In genomic region chr2:186848873-186849578, GRCh38 we compare ENCODE assay signal across 8 cellular contexts. TPM values are rescaled to one million over a fixed set of nuclear protein-coding genes. Genes with fewer than 3 reads are reported as not detected.
DNase-seq lines count a peak whose midpoint lies in the region; ATAC-seq, FAIRE-seq and TF ChIP-seq lines count a peak whose summit lies in the region.

TSS of gene ZSWIM2 (minus strand) at chr2:186849170. CDS start at chr2:186849130, 40 bp downstream.

- ATAC-seq in A549, result peak; percentile 66 to 72
- peak; percentile 81 for ATAC-seq in GM18907 (IDR thresholded peaks at IDR 0.05; ENCODE audit: unreplicated experiment)
- ATAC-seq in HG03460 (IDR thresholded peaks at IDR 0.05; ENCODE audit: unreplicated experiment), result peak; percentile 71
- ATAC-seq in GM12878, result peak; percentile 86
- no peak for ATAC-seq in GM21528 (IDR thresholded peaks at IDR 0.05; ENCODE audit: low FRiP score, unreplicated experiment)

- H3K4me2 ChIP-seq in A549 (peak within 1 kb of the TSS; percentile 55), GM12878 (ENCODE audit: control insufficient read depth, insufficient read depth) (peak within 1 kb of the TSS; percentile 90; the same call in 1 of the 2 replicates)

- TF ChIP-seq EP300 in A549 (IDR thresholded peaks at IDR 0.05) (no peak), GM12878 (IDR thresholded peaks at IDR 0.05; ENCODE audit: borderline replicate concordance in 1 of 2, control insufficient read depth in 1 of 2, low read depth in 2 of 2, low read length in 2 of 2) (no peak)

- POLR2A ChIA-PET in A549 (lab: Yijun Ruan, JAX), result no interaction called here
- POLR2A ChIA-PET in GM12878 (lab: Charles Lee), result interaction anchor here (0.6 kb wide), 1 partner anchor 16 kb away, joined by 3 read pairs; no protein-coding TSS in a partner anchor

- RAD21 ChIA-PET in GM12878 (lab: Charles Lee; ENCODE audit: unreplicated experiment), result no interaction called here

- no peak within 1 kb of the TSS for H3K9ac ChIP-seq in GM12878 (ENCODE audit: control insufficient read depth, insufficient read depth, low read length)

- 54% methylated on average over 39 of the region's 39 CpGs for WGBS in A549 (ENCODE audit: missing lambda C conversion rate)
- 17% methylated on average over 37 of the region's 39 CpGs for WGBS in GM12878 (ENCODE audit: insufficient coverage, insufficient replicate concordance, low lambda C conversion rate, missing lambda C conversion rate)

- H3K9me3 Mint-ChIP-seq in progenitor cell of endocrine pancreas (ENCODE audit: low read depth), result no peaks in the 10 kb centered on the region

- in situ Hi-C loops in GM12878 (cut with MboI), result no loop called here

- H3K27me3 Mint-ChIP-seq in progenitor cell of endocrine pancreas, result peaks cover 16% of the 10 kb centered on the region

- TF ChIP-seq CTCF in A549 (IDR thresholded peaks at IDR 0.05) (no peak), GM12878 (IDR thresholded peaks at IDR 0.05 in 2 of 3, conservative IDR thresholded peaks at IDR 0.05 in 1 of 3; ENCODE audit: control insufficient read depth in 2 of 3, extremely low read depth in 1 of 3, insufficient read depth in 1 of 3, low read depth in 3 of 3, low read length in 3 of 3) (no peak), progenitor cell of endocrine pancreas (IDR thresholded peaks at IDR 0.05; ENCODE audit: unreplicated experiment) (no peak)

- TF ChIP-seq POLR2A in A549 (IDR thresholded peaks at IDR 0.05; ENCODE audit: low read length) (no peak), GM12878 (IDR thresholded peaks at IDR 0.05; ENCODE audit: low read depth, low read length) (no peak)

- no TSS peak for BruUV-seq in GM12878 (replicated peaks; lab: Mats Ljungman, UMichigan)

- no peak for TF ChIP-seq RAD21 in A549 (conservative IDR thresholded peaks at IDR 0.05 in 1 of 2, IDR thresholded peaks at IDR 0.05 in 1 of 2)
- no peak for TF ChIP-seq RAD21 in GM12878 (IDR thresholded peaks at IDR 0.05; ENCODE audit: insufficient read depth, low read depth, low read length)

- H3K79me2 ChIP-seq in GM12878 (ENCODE audit: control insufficient read depth, insufficient read depth, low read length), result no peaks in the 10 kb centered on the region

- SMC1A ChIA-PET in GM12878 (lab: Charles Lee; ENCODE audit: uncharacterized antibody, unreplicated experiment), result interaction anchor here (1.6 kb wide), 1 partner anchor 15 kb away, joined by 3 read pairs; no protein-coding TSS in a partner anchor

- FAIRE-seq in A549 (lab: Jason Lieb, UNC), result no peak
- no peak for FAIRE-seq in GM12878 (lab: Jason Lieb, UNC)

- no peaks in the 10 kb centered on the region for H3K36me3 ChIP-seq in GM12878 (ENCODE audit: control insufficient read depth in 2 of 2, insufficient read depth in 2 of 2, low read length in 1 of 2)

- peak in 1 of 2 experiments; percentile 12 for DNase-seq in A549 (ENCODE audit: low read depth in 1 of 2, low spot score in 1 of 2)
- DNase-seq in NCI-H82 treated with DMSO at 0.1 percent for 48 hours (lab: John Stamatoyannopoulos, UW; ENCODE audit: unreplicated experiment), result peak; percentile 29
- DNase-seq in GM12878 (ENCODE audit: low read depth, low spot score), result no peak
- peak; percentile 82 for DNase-seq in iPS DF 19.7 (ENCODE audit: low read depth, low spot score)
- DNase-seq in progenitor cell of endocrine pancreas (ENCODE audit: low spot score, unreplicated experiment), result peak; percentile 36

- CTCF ChIA-PET in A549 (lab: Yijun Ruan, JAX), result interaction anchor here (0.8 kb wide), 1 partner anchor 14 kb away, joined by 3 read pairs; no protein-coding TSS in a partner anchor
- CTCF ChIA-PET in GM12878 (lab: Yijun Ruan, JAX), result interaction anchor here (1.0 to 1.5 kb wide), 3 partner anchors 14 to 206 kb away, joined by 3 to 6 read pairs (median 3); no protein-coding TSS in a partner anchor

- H3K27me3 ChIP-seq in GM12878 (replicated peaks in 1 of 2; ENCODE audit: control insufficient read depth in 2 of 2, insufficient read depth in 2 of 2, low read length in 1 of 2), result peaks cover 0 to 6% of the 10 kb centered on the region in 2 experiments; a peak in 3 of 4 replicates

- peak within 1 kb of the TSS; percentile 78 for H3K4me3 Mint-ChIP-seq in progenitor cell of endocrine pancreas (ENCODE audit: low read depth)

- H3K4me1 Mint-ChIP-seq in progenitor cell of endocrine pancreas (ENCODE audit: low read depth), result peaks cover 4% of the 10 kb centered on the region

- no peaks in the 10 kb centered on the region for H3K36me3 Mint-ChIP-seq in progenitor cell of endocrine pancreas (ENCODE audit: insufficient read depth)

- H3K27ac Mint-ChIP-seq in progenitor cell of endocrine pancreas, result no peak within 1 kb of the TSS

- intact Hi-C loops in GM12878 (cut with micrococcal nuclease; ENCODE audit: unreplicated experiment), result no loop called here

- H2AFZ ChIP-seq in GM12878 (ENCODE audit: control insufficient read depth, low read depth, low read length), result peak within 1 kb of the TSS; percentile 58

- H3K4me1 ChIP-seq in A549 (0 out of 3 replicates have a peak, but pooled peaks cover 6% of the 10 kb centered on the region), GM12878 (ENCODE audit: control insufficient read depth, insufficient read depth, low read length) (no peaks in the 10 kb centered on the region; the same call in 1 of the 2 replicates)

- H3K9me3 ChIP-seq in A549 (no peaks in the 10 kb centered on the region), GM12878 (replicated peaks; ENCODE audit: control insufficient read depth, insufficient read depth, low read length) (no peaks in the 10 kb centered on the region)

- H3K27ac ChIP-seq in A549, result no peak within 1 kb of the TSS
- no peak within 1 kb of the TSS for H3K27ac ChIP-seq in GM12878 (ENCODE audit: control insufficient read depth, insufficient read depth)

- no peaks in the 10 kb centered on the region for H4K20me1 ChIP-seq in GM12878 (ENCODE audit: control insufficient read depth, insufficient read depth)

- H3K4me3 ChIP-seq in A549 (0 out of 3 replicates have a peak within 1 kb of the TSS, but pooled peaks have one; percentile 16), GM12878 (peak within 1 kb of the TSS; percentile 22; the same call in 1 of the 2 replicates)

TF ChIP-seq in A549, 52 proteins besides CTCF, POLR2A, EP300 and RAD21:
- TF ChIP-seq MAFK (IDR thresholded peaks at IDR 0.05; ENCODE audit: partially characterized antibody), result no peak
- TF ChIP-seq BHLHE40 (IDR thresholded peaks at IDR 0.05; ENCODE audit: low read depth, low read length), result no peak
- TF ChIP-seq ELK1 (IDR thresholded peaks at IDR 0.05; ENCODE audit: low read depth, low read length), result no peak

TF ChIP-seq in GM12878, 131 proteins besides CTCF, POLR2A, EP300 and RAD21 (continues in another document):
- TF ChIP-seq BMI1 (IDR thresholded peaks at IDR 0.05; ENCODE audit: borderline replicate concordance) (peak; percentile 83), BHLHE40 (IDR thresholded peaks at IDR 0.05; ENCODE audit: borderline replicate concordance in 1 of 2, low read depth in 2 of 2, low read length in 1 of 2) (0 out of 4 replicates have a peak, but pooled peaks of 1 of the 2 experiments have one; percentile 30), CBFB (IDR thresholded peaks at IDR 0.05; ENCODE audit: low read depth) (no peak), MAX (IDR thresholded peaks at IDR 0.05; ENCODE audit: low read depth, low read length) (peak; percentile 48; the same call in 1 of the 2 replicates), ETV6 (conservative IDR thresholded peaks at IDR 0.05 in 1 of 2, IDR thresholded peaks at IDR 0.05 in 1 of 2; ENCODE audit: borderline replicate concordance in 1 of 2, low read depth in 1 of 2) (no peak), MXI1 (IDR thresholded peaks at IDR 0.05; ENCODE audit: low read depth, low read length) (peak; percentile 60; the same call in 1 of the 2 replicates)

RNA-seq across cellular contexts. Expression of gene ZSWIM2, which starts in this region (rescaled TPM):
- polyA plus RNA-seq in A549 (2011; rRNA removed) (not detected in 2 replicates), A549 (2017; fragmentation: RNase III; extraction: RNeasy Plus Mini Kit Qiagen cat#74134 plus additional on column Dnase treatment) (not detected in 3 replicates), GM12878 (2011; rRNA removed) (not detected in 2 replicates), GM12878 (2014; fragmentation: Illumina TruSeq; extraction: Trizol) (not detected in 2 replicates), GM12878 (2014; fragmentation: Nextera tagmentation; extraction: Ambion mirVana) (not detected), GM12878 (2014; rRNA removed) (not detected in 2 replicates), GM12878 (2016; fragmentation: Nextera tagmentation; extraction: Ambion mirVana) (not detected)
- not detected in 2 replicates for polyA plus RNA-seq in A549 (2012; cell fraction: cytosol; rRNA removed)
- polyA plus RNA-seq in A549 (2012; cell fraction: nucleus; rRNA removed), result not detected in 2 replicates
- not detected in 2 replicates for polyA minus RNA-seq in A549 (2011; rRNA and poly(A)+ RNA removed)
- not detected in 2 replicates for total RNA-seq in GM12878 (2013; cell fraction: nucleolus; rRNA removed)
- total RNA-seq in GM12878 (2014; rRNA removed) (not detected in 2 replicates), GM12878 (2014; rRNA removed; fragmentation: Illumina TruSeq; extraction: Trizol) (not detected in 2 replicates), GM12878 (2021) (not detected in 2 replicates), progenitor cell of endocrine pancreas (not detected in 2 replicates)
- polyA plus RNA-seq in GM12878 (2011; ENCODE audit: low read depth), result not detected
- not detected in 2 replicates for polyA plus RNA-seq in GM12878 (2011; cell fraction: cytosol; rRNA removed)
- polyA plus RNA-seq in GM12878 (2011; cell fraction: nucleus; rRNA removed), result not detected in 2 replicates
- not detected in 2 replicates for polyA plus RNA-seq in GM12878 (2012)
- polyA minus RNA-seq in GM12878 (2011; rRNA and poly(A)+ RNA removed), result not detected in 2 replicates
- polyA minus RNA-seq in GM12878 (2011; cell fraction: cytosol; rRNA and poly(A)+ RNA removed), result not detected in 2 replicates
- not detected in 2 replicates for polyA minus RNA-seq in GM12878 (2011; cell fraction: nucleus; rRNA and poly(A)+ RNA removed)

Comparison
In these comparisons a context has a peak if more than half of its experiments do, and no peak if none do; other contexts are left out.
1. Peak in ATAC-seq, H3K4me3 ChIP-seq and H3K4me2 ChIP-seq in A549; RNA of the gene not detected or under 1 TPM.
2. Peak in ATAC-seq, H3K4me3 ChIP-seq and H3K4me2 ChIP-seq in GM12878; RNA of the gene not detected or under 1 TPM.
3. Peak in DNase-seq in progenitor cell of endocrine pancreas; RNA of the gene not detected or under 1 TPM.
4. Of the 24 proteins assayed by ChIP-seq in both GM12878 and A549: peak only in GM12878: MAX; only in A549: none; in both: none; in neither: 22; mixed calls (peak in some experiments, not most) for 1.